Comparison of ENCODE assay signal across 9 cellular contexts in genomic region chr7:107414198-107414597, GRCh38. TPM values are rescaled to one million over a fixed set of nuclear protein-coding genes. Genes with fewer than 3 reads are reported as not detected.
"Had no signal": no experiment of that assay in that cellular context is flagged by ENCODE, and none has a peak within 500 bp of the region (broad histone marks: within the 10 kb centered on the region; RNA-seq: fewer than 3 reads in every experiment).

No MANE protein-coding gene starts in this region.

- H3K4me3 Mint-ChIP-seq: IgD-negative memory B cell had no signal

- H3K27ac ChIP-seq: HL-60 had no signal

- H3K9me3 Mint-ChIP-seq: IgD-negative memory B cell had no signal

- H3K4me3 ChIP-seq: K562 had no signal

- H3K27me3 Mint-ChIP-seq: IgD-negative memory B cell had no signal

- DNase-seq: IMR-90, KBM-7 had no signal

- H3K27ac Mint-ChIP-seq: IgD-negative memory B cell had no signal

- FAIRE-seq: HepG2, HTR-8/SVneo, K562 had no signal

- ATAC-seq: HepG2, K562 had no signal

RNA-seq across cellular contexts. Expression of gene GPR22, which starts 55.7 kb away (rescaled TPM):
- total RNA-seq: HepG2, HT-29, HT1080, IMR-90, K562 had no signal
- polyA plus RNA-seq: HepG2, IgD-negative memory B cell, IMR-90 had no signal
